In genomic region chr11:10349806-10350205, GRCh38 we compare ENCODE assay signal across 1 cellular context.
TF ChIP-seq lines count a peak whose summit lies in the region.

No MANE protein-coding gene starts in this region.

TF ChIP-seq in HepG2, 621 proteins besides CTCF, POLR2A, EP300 and RAD21 (continued from another document):
- TF ChIP-seq SAFB2 (CRISPR knock-in tag; IDR thresholded peaks at IDR 0.05; ENCODE audit: borderline replicate concordance, low read depth) (no peak), ZNF44 (CRISPR knock-in tag; IDR thresholded peaks at IDR 0.05) (no peak), ZNF251 (CRISPR knock-in tag; IDR thresholded peaks at IDR 0.05) (no peak), TSC22D2 (CRISPR knock-in tag; IDR thresholded peaks at IDR 0.05; ENCODE audit: borderline replicate concordance) (no peak)
TF ChIP-seq in HepG2: peak in this region for 0.
